Comparison of ENCODE assay signal across 8 cellular contexts in genomic region chr19:56594783-56595547, GRCh38. TPM values are rescaled to one million over a fixed set of nuclear protein-coding genes. Genes with fewer than 3 reads are reported as not detected.
DNase-seq lines count a peak whose midpoint lies in the region; ATAC-seq and TF ChIP-seq lines count a peak whose summit lies in the region.

ZNF71 (plus strand) TSS chr19:56595302; CDS start chr19:56601559, 6,257 bp downstream.

- H3K4me1 ChIP-seq in A673 (ENCODE audit: insufficient read depth, low read length, poor library complexity, severe bottlenecking) (no peaks in the 10 kb centered on the region), colonic mucosa (no peaks in the 10 kb centered on the region)

- H3K27ac ChIP-seq in A673 (ENCODE audit: low read depth, low read length, poor library complexity, severe bottlenecking), result peak within 1 kb of the TSS; percentile 88
- H3K27ac ChIP-seq in colonic mucosa, result peak within 1 kb of the TSS; percentile 12
- H3K27ac ChIP-seq in layer of hippocampus (ENCODE audit: low read depth, low read length), result peak within 1 kb of the TSS; percentile 71

- H3K27me3 ChIP-seq in A673 (replicated peaks; ENCODE audit: insufficient read depth, low read depth, low read length, poor library complexity), result no peaks in the 10 kb centered on the region
- no peaks in the 10 kb centered on the region for H3K27me3 ChIP-seq in colonic mucosa
- no peaks in the 10 kb centered on the region for H3K27me3 ChIP-seq in layer of hippocampus (ENCODE audit: control insufficient read depth, insufficient read depth, low read length)

- DNase-seq in A673 (ENCODE audit: low spot score) (peak; percentile 93), NCI-H446 treated with DMSO at 0.1 percent for 48 hours (lab: John Stamatoyannopoulos, UW) (peak; percentile 81), colonic mucosa (peak; percentile 86)
- DNase-seq in activated CD4-positive, alpha-beta T cell treated with anti-CD3 and anti-CD28 coated beads for 4 hours, result peak; percentile 86
- DNase-seq in stimulated activated CD4-positive, alpha-beta T cell treated with anti-CD3 and anti-CD28 coated beads, Interleukin-1b, Interleukin-23, amount 100 ng/mL, for 1 hour (ENCODE audit: low read depth in 2 of 2), result peak; percentile 63 to 78

- BruUV-seq in A673 (replicated peaks; lab: Mats Ljungman, UMichigan), result no TSS peak

- intact Hi-C loops in A673 (cut with micrococcal nuclease; ENCODE audit: unreplicated experiment), result no loop called here
- intact Hi-C loops in colonic mucosa (cut with DNase I), result loop anchor here (10.0 kb wide), 1 partner anchor 190 kb away; the partner anchor contains the start of gene ZNF583

- ATAC-seq in GM18873 (IDR thresholded peaks at IDR 0.05; ENCODE audit: low FRiP score, unreplicated experiment), result peak; percentile 67
- peak; percentile 92 for ATAC-seq in HG03159 (IDR thresholded peaks at IDR 0.05; ENCODE audit: unreplicated experiment)

- peak within 1 kb of the TSS; percentile 78 to 85 for H3K9ac ChIP-seq in colonic mucosa (ENCODE audit: low read depth in 2 of 2, low read length in 2 of 2)

- TF ChIP-seq CTCF in A673 (conservative IDR thresholded peaks at IDR 0.05; ENCODE audit: low read depth, low read length) (no peak), colonic mucosa (IDR thresholded peaks at IDR 0.05) (no peak)

- POLR2A ChIA-PET in A673 (lab: Charles Lee; ENCODE audit: low non-redundant PET), result interaction anchor here (0.6 kb wide), 1 partner anchor 19 kb away, joined by 3 read pairs; no protein-coding TSS in a partner anchor

- H3K36me3 ChIP-seq in A673 (ENCODE audit: insufficient read depth, low read length, poor library complexity, severe bottlenecking) (peaks cover 17% of the 10 kb centered on the region), colonic mucosa (no peaks in the 10 kb centered on the region)

- H3K4me3 ChIP-seq in A673 (ENCODE audit: low read depth, low read length, poor library complexity, severe bottlenecking), result peak within 1 kb of the TSS; percentile 99
- H3K4me3 ChIP-seq in colonic mucosa, result peak within 1 kb of the TSS; percentile 94

- CTCF ChIA-PET in A673 (lab: Charles Lee), result no interaction called here

- H3K9me3 ChIP-seq in A673 (ENCODE audit: low read depth, low read length, poor library complexity, severe bottlenecking), result no peaks in the 10 kb centered on the region
- H3K9me3 ChIP-seq in colonic mucosa, result no peaks in the 10 kb centered on the region

RNA-seq across cellular contexts. Expression of gene ZNF71, which starts in this region (rescaled TPM):
- total RNA-seq in A673 (2021) (12.6 and 13.7 TPM in 2 replicates), colonic mucosa (1 to 10 TPM; 2.6 to 3.9 TPM)

Comparison
In these comparisons a context has a peak if more than half of its experiments do, and no peak if none do; other contexts are left out.
1. Peak in every context shown above with its lines: DNase-seq, ATAC-seq, H3K4me3 ChIP-seq and H3K27ac ChIP-seq.
2. H3K27ac ChIP-seq: peak in every context shown above with its lines; median percentile 88 in A673; 71 in layer of hippocampus; 12 in colonic mucosa.